Comparison of ENCODE assay signal across 9 cellular contexts in genomic region chr14:93962701-93963601, GRCh38. TPM values are rescaled to one million over a fixed set of nuclear protein-coding genes. Genes with fewer than 3 reads are reported as not detected.
DNase-seq lines count a peak whose midpoint lies in the region; ATAC-seq, FAIRE-seq and TF ChIP-seq lines count a peak whose summit lies in the region.
"Had no signal": no experiment of that assay in that cellular context is flagged by ENCODE, and none has a peak within 500 bp of the region (broad histone marks: within the 10 kb centered on the region; RNA-seq: fewer than 3 reads in every experiment).

No MANE protein-coding gene starts in this region.

- ATAC-seq in GM21526 (IDR thresholded peaks at IDR 0.05; ENCODE audit: low FRiP score, unreplicated experiment) (peak; percentile 63), left lobe of liver (peak; percentile 63)

- TF ChIP-seq POLR2A in GM12891 (IDR thresholded peaks at IDR 0.05; ENCODE audit: low read depth, low read length) = peak; percentile 53; the same call in 1 of the 2 replicates

- no peaks in the 10 kb centered on the region for H3K36me3 Mint-ChIP-seq in mesothelial cell of epicardium

- DNase-seq in GM12891 (ENCODE audit: insufficient read length, low spot score) (peak; percentile 47), HTR-8/SVneo (ENCODE audit: insufficient read length, low spot score) (no peak), left lobe of liver (ENCODE audit: low spot score) (no peak), NCI-H2081 treated with DMSO at 0.1 percent for 48 hours (lab: John Stamatoyannopoulos, UW) (no peak), HUDEP-2 (lab: John Stamatoyannopoulos, UW; ENCODE audit: unreplicated experiment in 76 of 76) (no peak), mesothelial cell of epicardium (ENCODE audit: low spot score in 2 of 2, unreplicated experiment in 2 of 2) (no peak)
- peak; percentile 53 for DNase-seq in activated CD4-positive, CD25-positive, alpha-beta regulatory T cell treated with anti-CD3 and anti-CD28 coated beads, Interleukin-2, amount 50 U/mL, for 72 hours

- peaks cover 16% of the 10 kb centered on the region for H3K4me1 Mint-ChIP-seq in mesothelial cell of epicardium

- TF ChIP-seq CTCF in mesothelial cell of epicardium (IDR thresholded peaks at IDR 0.05; ENCODE audit: unreplicated experiment) = no peak

- H3K27ac Mint-ChIP-seq in mesothelial cell of epicardium = no peak overlapping the region

- H3K27me3 Mint-ChIP-seq in mesothelial cell of epicardium (ENCODE audit: low read depth) = no peaks in the 10 kb centered on the region

- FAIRE-seq in GM12891 (lab: Jason Lieb, UNC) (peak; percentile 96), HTR-8/SVneo (lab: Jason Lieb, UNC) (peak; percentile 49)

- H3K9me3 Mint-ChIP-seq in mesothelial cell of epicardium = no peaks in the 10 kb centered on the region

- no peak overlapping the region for H3K4me3 Mint-ChIP-seq in mesothelial cell of epicardium

TF ChIP-seq in GM12891, 5 proteins besides CTCF, POLR2A, EP300 and RAD21:
- TF ChIP-seq POU2F2 (IDR thresholded peaks at IDR 0.05; ENCODE audit: low read depth, low read length) = peak; percentile 79; the same call in 1 of the 2 replicates
- peak; percentile 79 for TF ChIP-seq SPI1 (IDR thresholded peaks at IDR 0.05; ENCODE audit: low read depth, low read length)
- TF ChIP-seq POLR2AphosphoS5 (IDR thresholded peaks at IDR 0.05; ENCODE audit: low read depth, low read length) = no peak

RNA-seq across cellular contexts. Expression of gene ASB2, which starts 13.4 kb away (rescaled TPM):
- polyA plus RNA-seq in GM12891 (2012; ENCODE audit: low read depth, missing spikeins) = 32.9 TPM
- total RNA-seq in left lobe of liver (0.20 TPM), mesothelial cell of epicardium (1.2 to 1.9 TPM (median 1.5 TPM) in 3 replicates)
- total RNA-seq: NCI-H460 had no signal

RNA-seq across cellular contexts. Expression of gene CCDC197, which starts 34.1 kb away (rescaled TPM):
- polyA plus RNA-seq in GM12891 (2012; ENCODE audit: low read depth, missing spikeins) = 0.06 TPM
- total RNA-seq in left lobe of liver = not detected
- not detected in 3 replicates for total RNA-seq in mesothelial cell of epicardium
- total RNA-seq: NCI-H460 had no signal

RNA-seq across cellular contexts. Expression of gene FAM181A, which starts 35.8 kb away (rescaled TPM):
- polyA plus RNA-seq in GM12891 (2012; ENCODE audit: low read depth, missing spikeins) = not detected
- not detected for total RNA-seq in left lobe of liver
- total RNA-seq in mesothelial cell of epicardium = not detected in 3 replicates
- total RNA-seq: NCI-H460 had no signal

Comparison
In these comparisons a context has a peak if more than half of its experiments do, and no peak if none do; other contexts are left out.
1. DNase-seq: peak in GM12891 (single experiment) and activated CD4-positive, CD25-positive, alpha-beta regulatory T cell treated with anti-CD3 and anti-CD28 coated beads, Interleukin-2, amount 50 U/mL, for 72 hours (single experiment); none in HTR-8/SVneo (single experiment), left lobe of liver (single experiment), NCI-H2081 treated with DMSO at 0.1 percent for 48 hours (single experiment), HUDEP-2 (0 of 76) and mesothelial cell of epicardium (0 of 2).